8 cellular contexts compared by ENCODE assay signal in genomic region chr6:63573899-63574553, GRCh38. TPM values are rescaled to one million over a fixed set of nuclear protein-coding genes. Genes with fewer than 3 reads are reported as not detected.
DNase-seq lines count a peak whose midpoint lies in the region; ATAC-seq and TF ChIP-seq lines count a peak whose summit lies in the region.

No MANE protein-coding gene starts in this region.

- H3K9me3 ChIP-seq in mesenchymal stem cell (ENCODE audit: control insufficient read depth, low read length) = no peaks in the 10 kb centered on the region

- peak; percentile 62 for TF ChIP-seq CTCF in AG10803 (conservative IDR thresholded peaks at IDR 0.05; ENCODE audit: low read length)

- no peaks in the 10 kb centered on the region for H3K9me3 Mint-ChIP-seq in dendritic cell treated with granulocyte-macrophage colony-stimulating factor and Interleukin-4, amounts not matched to agents 40 ng/mL and 50 ng/mL, for 4 days

- intact Hi-C loops in dendritic cell treated with granulocyte-macrophage colony-stimulating factor and Interleukin-4, amounts not matched to agents 40 ng/mL and 50 ng/mL, for 4 days (cut with micrococcal nuclease) = loop anchor here (1.0 kb wide), 2 partner anchors 61 to 222 kb away; partner anchors contain the start of gene PHF3

- peak overlapping the region; percentile 93 for H3K4me3 Mint-ChIP-seq in dendritic cell treated with granulocyte-macrophage colony-stimulating factor and Interleukin-4, amounts not matched to agents 40 ng/mL and 50 ng/mL, for 4 days

- H2BK12ac ChIP-seq in mesenchymal stem cell (ENCODE audit: low read length in 2 of 2) = no peak overlapping the region

- no peak overlapping the region for H2AFZ ChIP-seq in mesenchymal stem cell (ENCODE audit: low read depth, low read length)

- H3K36me3 Mint-ChIP-seq in dendritic cell treated with granulocyte-macrophage colony-stimulating factor and Interleukin-4, amounts not matched to agents 40 ng/mL and 50 ng/mL, for 4 days (ENCODE audit: low read depth) = peaks cover 43% of the 10 kb centered on the region

- no peak overlapping the region for H3K14ac ChIP-seq in mesenchymal stem cell (ENCODE audit: low read length in 2 of 2)

- H3K27me3 ChIP-seq in mesenchymal stem cell (ENCODE audit: control insufficient read depth in 1 of 2, insufficient read depth in 1 of 2, low read length in 2 of 2) = no peaks in the 10 kb centered on the region

- H2AK5ac ChIP-seq in mesenchymal stem cell (ENCODE audit: low read length, severe bottlenecking) = peak overlapping the region; percentile 9

- H3K4me1 Mint-ChIP-seq in dendritic cell treated with granulocyte-macrophage colony-stimulating factor and Interleukin-4, amounts not matched to agents 40 ng/mL and 50 ng/mL, for 4 days (ENCODE audit: low read depth) = peaks cover 5% of the 10 kb centered on the region

- ATAC-seq in GM18868 (IDR thresholded peaks at IDR 0.05; ENCODE audit: unreplicated experiment) = peak; percentile 19
- no peak for ATAC-seq in HG02798 (IDR thresholded peaks at IDR 0.05; ENCODE audit: poor library complexity, unreplicated experiment)

- peaks cover 2 to 29% of the 10 kb centered on the region in 2 experiments for H3K36me3 ChIP-seq in mesenchymal stem cell (ENCODE audit: control insufficient read depth in 1 of 2, insufficient read depth in 2 of 2, low read depth in 1 of 2, low read length in 2 of 2)

- DNase-seq in AG10803 (ENCODE audit: low read depth) (peak; percentile 52), NCI-H146 treated with DMSO at 0.1 percent for 48 hours (lab: John Stamatoyannopoulos, UW; ENCODE audit: unreplicated experiment) (peak; percentile 67), T-helper 22 cell (ENCODE audit: low read depth) (peak; percentile 23), mesenchymal stem cell (peak; percentile 86), substantia nigra (lab: John Stamatoyannopoulos, UW) (peak in 6 of 49 donors; percentile 1 to 44 (median 3))

- H3K4ac ChIP-seq in mesenchymal stem cell (ENCODE audit: low read depth in 1 of 2, low read length in 2 of 2) = peak overlapping the region; percentile 71 to 95

- H3K23ac ChIP-seq in mesenchymal stem cell (ENCODE audit: low read length in 2 of 2) = no peak overlapping the region

- peak overlapping the region; percentile 99 for H3K9ac ChIP-seq in mesenchymal stem cell (ENCODE audit: low read length)

- peak overlapping the region; percentile 100 for H2BK120ac ChIP-seq in mesenchymal stem cell (ENCODE audit: low read depth, low read length)

- peak overlapping the region; percentile 66 for H3K4me2 ChIP-seq in mesenchymal stem cell (ENCODE audit: low read length, poor library complexity, severe bottlenecking)

- H3K4me1 ChIP-seq in mesenchymal stem cell (ENCODE audit: control insufficient read depth, insufficient read depth, low read depth, low read length) = peaks cover 2% of the 10 kb centered on the region

- H4K8ac ChIP-seq in mesenchymal stem cell (ENCODE audit: low read length) = peak overlapping the region; percentile 84

- peaks cover 2% of the 10 kb centered on the region for H3K27me3 Mint-ChIP-seq in dendritic cell treated with granulocyte-macrophage colony-stimulating factor and Interleukin-4, amounts not matched to agents 40 ng/mL and 50 ng/mL, for 4 days

- H3K27ac ChIP-seq in mesenchymal stem cell (ENCODE audit: low read length, poor library complexity, severe bottlenecking) (peak overlapping the region; percentile 95), substantia nigra (ENCODE audit: low read depth, low read length, poor library complexity, severe bottlenecking) (peak overlapping the region; percentile 92)

- H3K4me3 ChIP-seq in AG10803 (ENCODE audit: low read length) (peak overlapping the region; percentile 83), mesenchymal stem cell (ENCODE audit: insufficient read depth in 1 of 2, low read depth in 1 of 2, low read length in 2 of 2) (peak overlapping the region; percentile 90 to 100)

- WGBS in mesenchymal stem cell = 6% methylated on average over 7 of the region's 10 CpGs

- H2BK15ac ChIP-seq in mesenchymal stem cell (ENCODE audit: low read depth, poor library complexity, severe bottlenecking) = no peak overlapping the region

- peak overlapping the region; percentile 99 for H2BK5ac ChIP-seq in mesenchymal stem cell (ENCODE audit: low read depth, low read length, poor library complexity, severe bottlenecking)

- peaks cover 3% of the 10 kb centered on the region for H3K79me1 ChIP-seq in mesenchymal stem cell (replicated peaks; ENCODE audit: low read length, poor library complexity, severe bottlenecking)

- peak overlapping the region; percentile 37 to 97 for H3K18ac ChIP-seq in mesenchymal stem cell (ENCODE audit: low read depth in 1 of 2, low read length in 2 of 2)

- peak overlapping the region; percentile 78 for H4K91ac ChIP-seq in mesenchymal stem cell (ENCODE audit: low read length)

- peak overlapping the region; percentile 97 for H3K27ac Mint-ChIP-seq in dendritic cell treated with granulocyte-macrophage colony-stimulating factor and Interleukin-4, amounts not matched to agents 40 ng/mL and 50 ng/mL, for 4 days

RNA-seq across cellular contexts. Expression of gene PTP4A1, which starts 1.7 kb away (rescaled TPM):
- polyA plus RNA-seq in mesenchymal stem cell (2013, experiment 1 of 2) = 80.4 TPM
- 82.9 TPM for polyA plus RNA-seq in mesenchymal stem cell (2013, experiment 2 of 2)
